ENCODE assay signal across 8 cellular contexts in the genomic region with DNA sequence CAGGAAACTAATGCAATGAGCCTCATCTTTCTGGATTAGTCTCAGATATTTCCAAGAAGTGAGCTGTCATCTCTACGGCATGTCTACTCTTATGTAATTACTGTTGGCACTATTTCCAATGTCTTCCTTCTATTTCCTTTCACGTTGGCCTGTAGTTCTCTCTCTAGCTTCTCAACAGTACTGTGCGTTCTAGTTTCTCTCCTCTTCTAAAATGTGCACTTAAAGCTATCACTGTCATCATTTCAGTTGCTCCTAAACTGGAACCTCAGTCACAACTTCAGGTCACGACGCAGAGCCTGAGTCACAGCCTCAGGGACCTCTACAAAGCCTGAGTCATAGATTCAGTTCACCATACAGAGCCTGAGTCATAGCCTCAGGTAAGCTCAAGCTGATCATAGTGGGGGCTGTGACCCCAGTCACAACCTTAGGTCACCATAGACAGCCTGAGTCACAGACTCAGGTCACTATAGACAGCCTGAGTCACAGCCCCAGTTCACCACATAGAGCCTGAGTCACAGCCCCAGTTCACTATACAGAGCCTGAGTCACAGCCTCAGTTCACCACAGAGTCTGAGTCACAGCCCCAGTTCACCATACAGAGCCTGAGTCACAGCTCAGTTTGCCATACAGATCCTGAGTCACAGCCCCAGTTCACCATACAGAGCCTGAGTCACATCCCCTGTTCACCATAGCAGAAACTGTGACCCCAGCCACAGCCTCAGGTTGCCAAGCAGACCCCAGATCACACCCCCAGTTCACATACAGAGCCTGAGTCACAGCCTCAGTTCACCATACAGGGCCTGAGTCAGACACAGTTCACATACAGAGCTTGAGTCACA. TPM values are rescaled to one million over a fixed set of nuclear protein-coding genes. Genes with fewer than 3 reads are reported as not detected.
DNase-seq lines count a peak whose midpoint lies in the region; ATAC-seq lines count a peak whose summit lies in the region.

No MANE protein-coding gene starts in this region.

- H3K27ac ChIP-seq in layer of hippocampus (ENCODE audit: low read depth, low read length), result peak overlapping the region; percentile 42

- no peaks in the 10 kb centered on the region for H3K27me3 ChIP-seq in layer of hippocampus (ENCODE audit: control insufficient read depth, insufficient read depth, low read length)

- H3K36me3 Mint-ChIP-seq in activated naive CD8-positive, alpha-beta T cell treated with anti-CD3 and anti-CD28 coated beads for 36 hours, result peaks cover 2% of the 10 kb centered on the region
- no peaks in the 10 kb centered on the region for H3K36me3 Mint-ChIP-seq in stimulated activated naive B cell treated with anti-CD40 and anti-IgM and Interleukin-4, amounts not matched to agents 10 μg/mL and 1 μg/mL and 100 μg/mL, for 72 hours

- ATAC-seq in stimulated activated naive B cell treated with anti-CD40 and anti-IgM and Interleukin-4, amounts not matched to agents 10 μg/mL and 1 μg/mL and 100 μg/mL, for 72 hours (replicated peaks), result peak; percentile 78 to 91

- peaks cover 14% of the 10 kb centered on the region for H3K4me1 Mint-ChIP-seq in activated naive CD8-positive, alpha-beta T cell treated with anti-CD3 and anti-CD28 coated beads for 36 hours
- H3K4me1 Mint-ChIP-seq in stimulated activated naive B cell treated with anti-CD40 and anti-IgM and Interleukin-4, amounts not matched to agents 10 μg/mL and 1 μg/mL and 100 μg/mL, for 72 hours, result peaks cover 2 to 7% of the 10 kb centered on the region in 2 donors

- DNase-seq in activated gamma-delta T cell treated with Interleukin-2 at 50 U/mL for 16 hours (peak; percentile 27), activated gamma-delta T cell (lab: John Stamatoyannopoulos, UW) (no peak), NCI-H345 (lab: John Stamatoyannopoulos, UW) (no peak), NCI-H82 treated with DMSO at 0.1 percent for 48 hours (lab: John Stamatoyannopoulos, UW; ENCODE audit: unreplicated experiment) (no peak), AML-193 (lab: John Stamatoyannopoulos, UW) (no peak)
- peak; percentile 61 for DNase-seq in activated naive CD8-positive, alpha-beta T cell treated with anti-CD3 and anti-CD28 coated beads for 36 hours
- DNase-seq in stimulated activated naive B cell treated with anti-CD40 and anti-IgM and Interleukin-4, amounts not matched to agents 10 μg/mL and 1 μg/mL and 100 μg/mL, for 72 hours, result no peak

- H3K9me3 Mint-ChIP-seq in activated naive CD8-positive, alpha-beta T cell treated with anti-CD3 and anti-CD28 coated beads for 36 hours, result peaks cover 15% of the 10 kb centered on the region
- H3K9me3 Mint-ChIP-seq in stimulated activated naive B cell treated with anti-CD40 and anti-IgM and Interleukin-4, amounts not matched to agents 10 μg/mL and 1 μg/mL and 100 μg/mL, for 72 hours, result peaks cover 0 to 7% of the 10 kb centered on the region in 2 donors

- peak overlapping the region; percentile 64 for H3K27ac Mint-ChIP-seq in activated naive CD8-positive, alpha-beta T cell treated with anti-CD3 and anti-CD28 coated beads for 36 hours
- no peak overlapping the region for H3K27ac Mint-ChIP-seq in stimulated activated naive B cell treated with anti-CD40 and anti-IgM and Interleukin-4, amounts not matched to agents 10 μg/mL and 1 μg/mL and 100 μg/mL, for 72 hours

- no peaks in the 10 kb centered on the region for H3K27me3 Mint-ChIP-seq in activated naive CD8-positive, alpha-beta T cell treated with anti-CD3 and anti-CD28 coated beads for 36 hours
- peaks cover 7 to 11% of the 10 kb centered on the region in 2 donors for H3K27me3 Mint-ChIP-seq in stimulated activated naive B cell treated with anti-CD40 and anti-IgM and Interleukin-4, amounts not matched to agents 10 μg/mL and 1 μg/mL and 100 μg/mL, for 72 hours

- H3K4me3 Mint-ChIP-seq in activated naive CD8-positive, alpha-beta T cell treated with anti-CD3 and anti-CD28 coated beads for 36 hours, result no peak overlapping the region
- no peak overlapping the region for H3K4me3 Mint-ChIP-seq in stimulated activated naive B cell treated with anti-CD40 and anti-IgM and Interleukin-4, amounts not matched to agents 10 μg/mL and 1 μg/mL and 100 μg/mL, for 72 hours

RNA-seq across cellular contexts. Expression of a gene that starts 13.0 kb away (rescaled TPM):
- not detected for total RNA-seq in activated naive CD8-positive, alpha-beta T cell treated with anti-CD3 and anti-CD28 coated beads for 36 hours

Comparison
In these comparisons a context has a peak if more than half of its experiments do, and no peak if none do; other contexts are left out.
1. DNase-seq: peak in activated gamma-delta T cell treated with Interleukin-2 at 50 U/mL for 16 hours (single experiment) and activated naive CD8-positive, alpha-beta T cell treated with anti-CD3 and anti-CD28 coated beads for 36 hours (single experiment); none in activated gamma-delta T cell (single experiment), stimulated activated naive B cell treated with anti-CD40 and anti-IgM and Interleukin-4, amounts not matched to agents 10 μg/mL and 1 μg/mL and 100 μg/mL, for 72 hours (single experiment), NCI-H345 (single experiment), NCI-H82 treated with DMSO at 0.1 percent for 48 hours (single experiment) and AML-193 (0 of 2).